ENCODE assay signal across 8 cellular contexts in genomic region chr14:45133683-45134050, GRCh38. TPM values are rescaled to one million over a fixed set of nuclear protein-coding genes. Genes with fewer than 3 reads are reported as not detected.
A peak's percentile ranks its signal among the peaks of the same experiment; 100 is the strongest.
DNase-seq lines count a peak whose midpoint lies in the region; ATAC-seq, FAIRE-seq and TF ChIP-seq lines count a peak whose summit lies in the region.

No MANE protein-coding gene starts in this region.

- H3K4me1 ChIP-seq in DND-41 (ENCODE audit: insufficient read depth, low read length) (peaks cover 53% of the 10 kb centered on the region), SJSA1 (replicated peaks) (peaks cover 8% of the 10 kb centered on the region), pancreas (peaks cover 9 to 17% (median 12%) of the 10 kb centered on the region in 3 donors)

- TF ChIP-seq CTCF in DND-41 (IDR thresholded peaks at IDR 0.05; ENCODE audit: borderline replicate concordance, extremely low read depth, low read length, poor library complexity, severe bottlenecking), result no peak
- no peak for TF ChIP-seq CTCF in fibroblast of pulmonary artery (IDR thresholded peaks at IDR 0.05; ENCODE audit: low read length, missing control alignments)
- no peak for TF ChIP-seq CTCF in pancreas (IDR thresholded peaks at IDR 0.05)

- ATAC-seq in DND-41 (ENCODE audit: insufficient read depth, low read depth), result peak; percentile 0; the same call in 1 of the 3 replicates
- peak; percentile 2 to 8 (median 6) for ATAC-seq in pancreas
- no peak for ATAC-seq in HG02588 (IDR thresholded peaks at IDR 0.05; ENCODE audit: unreplicated experiment)

- H3K4me2 ChIP-seq in DND-41 (ENCODE audit: insufficient read depth, low read length), result peak overlapping the region; percentile 87

- peak overlapping the region; percentile 98 to 99 for H3K4me3 ChIP-seq in DND-41 (ENCODE audit: low read depth in 1 of 2, low read length in 2 of 2)
- H3K4me3 ChIP-seq in SJSA1, result peak overlapping the region; percentile 69
- H3K4me3 ChIP-seq in fibroblast of pulmonary artery (replicated peaks; ENCODE audit: low read depth, low read length), result peak overlapping the region; percentile 91
- peak overlapping the region; percentile 51 to 73 (median 70) for H3K4me3 ChIP-seq in pancreas

- DNase-seq in DND-41 (no peak), SJSA1 (ENCODE audit: low read depth in 1 of 2, low spot score in 2 of 2) (no peak), fibroblast of pulmonary artery (ENCODE audit: low read depth) (no peak), pancreas (no peak), DMS79 treated with DMSO at 0.1 percent for 48 hours (lab: John Stamatoyannopoulos, UW) (no peak), NCI-H446 (lab: John Stamatoyannopoulos, UW) (no peak), NOMO-1 (lab: John Stamatoyannopoulos, UW; ENCODE audit: unreplicated experiment in 2 of 2) (no peak)

- H3K36me3 ChIP-seq in DND-41 (ENCODE audit: insufficient read depth, low read length), result peaks cover 18% of the 10 kb centered on the region; the same call in 1 of the 2 replicates
- peaks cover 9% of the 10 kb centered on the region for H3K36me3 ChIP-seq in SJSA1
- H3K36me3 ChIP-seq in pancreas, result no peaks in the 10 kb centered on the region

- 0 to 1% methylated on average over 9 of the region's 9 CpGs for WGBS in pancreas, 2 donors

- H3K27me3 ChIP-seq in DND-41 (ENCODE audit: insufficient read depth, low read length, poor library complexity) (no peaks in the 10 kb centered on the region), SJSA1 (replicated peaks) (no peaks in the 10 kb centered on the region), pancreas (no peaks in the 10 kb centered on the region)

- H4K20me1 ChIP-seq in DND-41 (ENCODE audit: insufficient read depth, low read length), result peaks cover 7% of the 10 kb centered on the region

- H2AFZ ChIP-seq in DND-41 (ENCODE audit: low read depth, low read length), result peak overlapping the region; percentile 97

- H3K79me2 ChIP-seq in DND-41 (ENCODE audit: insufficient read depth, low read length), result peaks cover 81% of the 10 kb centered on the region

- H3K27ac ChIP-seq in DND-41 (ENCODE audit: low read length), result peak overlapping the region; percentile 94
- peak overlapping the region; percentile 66; the same call in 1 of the 2 replicates for H3K27ac ChIP-seq in SJSA1
- H3K27ac ChIP-seq in pancreas, result peak overlapping the region; percentile 73 to 84 (median 82)

- no peak for FAIRE-seq in pancreas (lab: Jason Lieb, UNC)

- intact Hi-C loops in pancreas (cut with DNase I), result no loop called here

- H3K9me3 ChIP-seq in DND-41 (ENCODE audit: insufficient read depth, low read length, severe bottlenecking) (no peaks in the 10 kb centered on the region), SJSA1 (replicated peaks) (no peaks in the 10 kb centered on the region), pancreas (no peaks in the 10 kb centered on the region)

- peak overlapping the region; percentile 95 for H3K9ac ChIP-seq in DND-41 (ENCODE audit: low read depth, low read length)

RNA-seq across cellular contexts. Expression of gene FKBP3, which starts 0.6 kb away (rescaled TPM):
- total RNA-seq in SJSA1 (2014; rRNA removed; shearing (Covaris generic)), result 31.7 and 56.9 TPM in 2 replicates
- total RNA-seq in pancreas, result 10 to 100 TPM; 11.0 to 28.4 (median 13.9) TPM
- 10 to 100 TPM; 44.6 to 65.3 TPM for polyA plus RNA-seq in pancreas

RNA-seq across cellular contexts. Expression of gene FANCM, which starts 2.1 kb away (rescaled TPM):
- total RNA-seq in SJSA1 (2014; rRNA removed; shearing (Covaris generic)), result 8.1 and 11.3 TPM in 2 replicates
- 1 to 10 TPM; 1.7 to 3.8 (median 2.1) TPM for total RNA-seq in pancreas
- polyA plus RNA-seq in pancreas, result 1 to 10 TPM; 1.7 to 1.8 TPM

RNA-seq across cellular contexts. Expression of gene PRPF39, which starts 49.8 kb away (rescaled TPM):
- 20.4 and 24.8 TPM in 2 replicates for total RNA-seq in SJSA1 (2014; rRNA removed; shearing (Covaris generic))
- total RNA-seq in pancreas, result 10 to 100 TPM; 13.2 to 25.4 (median 22.2) TPM
- polyA plus RNA-seq in pancreas, result 10 to 100 TPM; 27.0 to 36.8 TPM
